10 cellular contexts compared by ENCODE assay signal in genomic region chr11:68373810-68374501, GRCh38.
A peak's percentile ranks its signal among the peaks of the same experiment; 100 is the strongest.
DNase-seq lines count a peak whose midpoint lies in the region; ATAC-seq and TF ChIP-seq lines count a peak whose summit lies in the region.
"Had no signal": no experiment of that assay in that cellular context is flagged by ENCODE, and none has a peak within 500 bp of the region (broad histone marks: within the 10 kb centered on the region; RNA-seq: fewer than 3 reads in every experiment).

No MANE protein-coding gene starts in this region.

- H3K4me1 Mint-ChIP-seq in endothelial cell (ENCODE audit: unreplicated experiment) = peaks cover 26% of the 10 kb centered on the region
- no peaks in the 10 kb centered on the region for H3K4me1 Mint-ChIP-seq in activated naive CD8-positive, alpha-beta T cell treated with anti-CD3 and anti-CD28 coated beads for 36 hours
- H3K4me1 Mint-ChIP-seq: activated naive CD8-positive, alpha-beta T cell treated with anti-CD3 and anti-CD28 coated beads, Interleukin-2, amount 10 ng/mL, durations not matched to agents 7 days and 5 days had no signal

- H2AK5ac ChIP-seq in IMR-90 (ENCODE audit: low read depth, low read length) = peak overlapping the region; percentile 74; the same call in 1 of the 2 replicates

- no peak for TF ChIP-seq RAD21 in IMR-90 (IDR thresholded peaks at IDR 0.05; ENCODE audit: low read length)

- dilution Hi-C loops in IMR-90 (cut with HindIII; ENCODE audit: low sequenced_read_pairs, unreplicated experiment) = no loop called here

- no TSS peak for BruUV-seq in IMR-90 (replicated peaks; lab: Mats Ljungman, UMichigan)

- H4K8ac ChIP-seq in IMR-90 (ENCODE audit: low read depth in 2 of 2, low read length in 2 of 2) = peak overlapping the region in 1 of 2 experiments; percentile 87; a peak in 2 of 4 replicates

- peak; percentile 60 for ATAC-seq in IMR-90 (ENCODE audit: low read depth)
- peak; percentile 9 for ATAC-seq in left lung

- in situ Hi-C loops in IMR-90 (cut with MboI; ENCODE audit: low sequenced_read_pairs) = no loop called here
- in situ Hi-C loops in ACHN (cut with HindIII; ENCODE audit: low pct_ligation_motif_present, low pct_unique_long_range_greater_than_20kb, low sequenced_read_pairs) = no loop called here

- H4K5ac ChIP-seq in IMR-90 (ENCODE audit: low read depth, low read length) = peak overlapping the region; percentile 78; the same call in 1 of the 2 replicates

- H3K36me3 ChIP-seq in IMR-90 (ENCODE audit: control insufficient read depth, insufficient read depth, low read length) = peaks cover 14% of the 10 kb centered on the region; the same call in 1 of the 2 replicates
- H3K36me3 ChIP-seq in left lung = no peaks in the 10 kb centered on the region

- peaks cover 2 to 8% of the 10 kb centered on the region in 2 experiments; a peak in 2 of 4 replicates for H3K79me1 ChIP-seq in IMR-90 (ENCODE audit: low read depth in 1 of 2, low read length in 2 of 2)

- no peak overlapping the region for H3K56ac ChIP-seq in IMR-90 (ENCODE audit: extremely low read depth, insufficient read depth, low read length)

- POLR2A ChIA-PET in IMR-90 (lab: Charles Lee; ENCODE audit: unreplicated experiment) = no interaction called here

- peak overlapping the region; percentile 66; the same call in 1 of the 2 replicates for H2BK20ac ChIP-seq in IMR-90 (ENCODE audit: low read depth, low read length)

- peak overlapping the region; percentile 87 for H3K4ac ChIP-seq in IMR-90 (ENCODE audit: low read depth, low read length)

- H3K4me3 Mint-ChIP-seq in endothelial cell (ENCODE audit: unreplicated experiment) = no peak overlapping the region
- no peak overlapping the region for H3K4me3 Mint-ChIP-seq in activated naive CD8-positive, alpha-beta T cell treated with anti-CD3 and anti-CD28 coated beads for 36 hours
- H3K4me3 Mint-ChIP-seq: activated naive CD8-positive, alpha-beta T cell treated with anti-CD3 and anti-CD28 coated beads, Interleukin-2, amount 10 ng/mL, durations not matched to agents 7 days and 5 days had no signal

- H2BK120ac ChIP-seq in IMR-90 (ENCODE audit: low read depth, low read length) = peak overlapping the region; percentile 73

- no peak for TF ChIP-seq CTCF in IMR-90 (conservative IDR thresholded peaks at IDR 0.05; ENCODE audit: low read depth, low read length)
- TF ChIP-seq CTCF in left lung (IDR thresholded peaks at IDR 0.05) = no peak
- TF ChIP-seq CTCF in endothelial cell (IDR thresholded peaks at IDR 0.05; ENCODE audit: unreplicated experiment) = no peak

- no peak overlapping the region for H3K27ac Mint-ChIP-seq in endothelial cell (ENCODE audit: unreplicated experiment)
- H3K27ac Mint-ChIP-seq in activated naive CD8-positive, alpha-beta T cell treated with anti-CD3 and anti-CD28 coated beads for 36 hours = no peak overlapping the region
- H3K27ac Mint-ChIP-seq: activated naive CD8-positive, alpha-beta T cell treated with anti-CD3 and anti-CD28 coated beads, Interleukin-2, amount 10 ng/mL, durations not matched to agents 7 days and 5 days had no signal

- peak overlapping the region; percentile 81 for H2AK9ac ChIP-seq in IMR-90 (replicated peaks; ENCODE audit: low read depth, low read length, poor library complexity)

- no peak overlapping the region for H3K4me3 ChIP-seq in IMR-90 (ENCODE audit: insufficient read depth, low read depth, low read length)
- no peak overlapping the region for H3K4me3 ChIP-seq in left lung

- no peaks in the 10 kb centered on the region for H3K9me3 ChIP-seq in IMR-90 (ENCODE audit: control insufficient read depth, insufficient read depth, low read length)
- no peaks in the 10 kb centered on the region for H3K9me3 ChIP-seq in left lung

- DNase-seq in IMR-90 (peak; percentile 15), cerebellar cortex (ENCODE audit: low spot score) (peak; percentile 12), left lung (no peak), substantia nigra (lab: John Stamatoyannopoulos, UW) (peak in 35 of 49 donors; percentile 12 to 64 (median 33)), endothelial cell (ENCODE audit: low spot score) (no peak), ACHN (no peak), mucosa of gallbladder (ENCODE audit: low spot score) (no peak)
- no peak for DNase-seq in activated naive CD8-positive, alpha-beta T cell treated with anti-CD3 and anti-CD28 coated beads for 36 hours
- DNase-seq: activated naive CD8-positive, alpha-beta T cell treated with anti-CD3 and anti-CD28 coated beads, Interleukin-2, amount 10 ng/mL, durations not matched to agents 7 days and 5 days; NCI-H2171 had no signal

- peak overlapping the region; percentile 35; the same call in 1 of the 2 replicates for H3K23ac ChIP-seq in IMR-90 (ENCODE audit: low read depth, low read length)

- peak overlapping the region; percentile 58; the same call in 1 of the 2 replicates for H4K91ac ChIP-seq in IMR-90 (ENCODE audit: insufficient read depth, low read depth, low read length)

- H3K27ac ChIP-seq in IMR-90 (ENCODE audit: insufficient read depth, low read length) (peak overlapping the region; percentile 85; the same call in 1 of the 2 replicates), left lung (peak overlapping the region; percentile 7 to 47), substantia nigra (ENCODE audit: low read depth, low read length, poor library complexity, severe bottlenecking) (peak overlapping the region; percentile 51)

- H3K9me1 ChIP-seq in IMR-90 (ENCODE audit: insufficient read depth, low read length) = 0 out of 2 replicates have a peak, but pooled peaks cover 3% of the 10 kb centered on the region

- H2BK5ac ChIP-seq in IMR-90 (ENCODE audit: low read depth, low read length, poor library complexity, severe bottlenecking) = no peak overlapping the region

- peaks cover 4% of the 10 kb centered on the region for H3K9me3 Mint-ChIP-seq in endothelial cell (ENCODE audit: unreplicated experiment)
- no peaks in the 10 kb centered on the region for H3K9me3 Mint-ChIP-seq in activated naive CD8-positive, alpha-beta T cell treated with anti-CD3 and anti-CD28 coated beads for 36 hours
- H3K9me3 Mint-ChIP-seq: activated naive CD8-positive, alpha-beta T cell treated with anti-CD3 and anti-CD28 coated beads, Interleukin-2, amount 10 ng/mL, durations not matched to agents 7 days and 5 days had no signal

- TF ChIP-seq POLR2A in IMR-90 (IDR thresholded peaks at IDR 0.05; ENCODE audit: low read depth, low read length) = no peak

- intact Hi-C loops in IMR-90 (cut with micrococcal nuclease) = no loop called here
- intact Hi-C loops in left lung (cut with DNase I) = no loop called here

- 27% methylated on average over 10 of the region's 33 CpGs; no CpG with 5 or more reads in 1 of the 2 experiments for WGBS in IMR-90 (ENCODE audit: extremely low coverage in 2 of 2, insufficient read length in 1 of 2), 2 experiments

- H2BK15ac ChIP-seq in IMR-90 (ENCODE audit: low read depth, low read length) = no peak overlapping the region

- H4K20me1 ChIP-seq in IMR-90 (ENCODE audit: insufficient read depth, low read length) = peaks cover 18% of the 10 kb centered on the region

- H3K4me2 ChIP-seq in IMR-90 (ENCODE audit: low read depth, low read length) = peak overlapping the region; percentile 60; the same call in 1 of the 2 replicates

- H2AFZ ChIP-seq in IMR-90 (replicated peaks; ENCODE audit: low read length, poor library complexity) = peak overlapping the region; percentile 36

- H3K36me3 Mint-ChIP-seq in endothelial cell (ENCODE audit: low read depth, unreplicated experiment) = peaks cover 22% of the 10 kb centered on the region
- H3K36me3 Mint-ChIP-seq in activated naive CD8-positive, alpha-beta T cell treated with anti-CD3 and anti-CD28 coated beads for 36 hours = peaks cover 2% of the 10 kb centered on the region

- H3K14ac ChIP-seq in IMR-90 (replicated peaks; ENCODE audit: low read depth, low read length) = peak overlapping the region; percentile 87

- H3K9ac ChIP-seq in IMR-90 (ENCODE audit: low read depth, low read length) = no peak overlapping the region; the same call in 1 of the 2 replicates

- H3K27me3 ChIP-seq in IMR-90 (ENCODE audit: control insufficient read depth, insufficient read depth, low read length) = no peaks in the 10 kb centered on the region
- peaks cover 0 to 8% of the 10 kb centered on the region in 2 donors for H3K27me3 ChIP-seq in left lung

- H3K4me1 ChIP-seq in IMR-90 (ENCODE audit: control insufficient read depth, insufficient read depth, low read length) (peaks cover 16% of the 10 kb centered on the region), left lung (peaks cover 12 to 62% of the 10 kb centered on the region in 2 donors)

- CTCF ChIA-PET in IMR-90 (lab: Yijun Ruan, JAX) = interaction anchor here (0.6 to 1.0 kb wide), 3 partner anchors 60 to 1600 kb away, joined by 3 read pairs; no protein-coding TSS in a partner anchor

- peaks cover 18% of the 10 kb centered on the region for H3K27me3 Mint-ChIP-seq in endothelial cell (ENCODE audit: unreplicated experiment)
- no peaks in the 10 kb centered on the region for H3K27me3 Mint-ChIP-seq in activated naive CD8-positive, alpha-beta T cell treated with anti-CD3 and anti-CD28 coated beads for 36 hours

- H3K18ac ChIP-seq in IMR-90 (ENCODE audit: low read depth, low read length) = peak overlapping the region; percentile 75

TF ChIP-seq in IMR-90, 13 proteins besides CTCF, POLR2A, EP300 and RAD21 (continues in another document):
- TF ChIP-seq CEBPB (IDR thresholded peaks at IDR 0.05; ENCODE audit: low read depth, low read length) (no peak), MXI1 (IDR thresholded peaks at IDR 0.05; ENCODE audit: borderline replicate concordance, low read depth, low read length) (no peak), MAFK (IDR thresholded peaks at IDR 0.05; ENCODE audit: low read depth, low read length) (no peak), SMC3 (IDR thresholded peaks at IDR 0.05; ENCODE audit: low read depth, low read length) (no peak), BHLHE40 (IDR thresholded peaks at IDR 0.05; ENCODE audit: low read depth, low read length) (no peak), RCOR1 (IDR thresholded peaks at IDR 0.05; ENCODE audit: insufficient replicate concordance, low read length) (no peak), ELK1 (IDR thresholded peaks at IDR 0.05; ENCODE audit: borderline replicate concordance, low read depth, low read length) (no peak), MAZ (IDR thresholded peaks at IDR 0.05; ENCODE audit: borderline replicate concordance, low read depth, low read length) (no peak)

Comparison
In these comparisons a context has a peak if more than half of its experiments do, and no peak if none do; other contexts are left out.
1. DNase-seq: peak in IMR-90 (single experiment), cerebellar cortex (single experiment) and substantia nigra (35 of 49); none in left lung (0 of 2), endothelial cell (single experiment), ACHN (single experiment), activated naive CD8-positive, alpha-beta T cell treated with anti-CD3 and anti-CD28 coated beads for 36 hours (single experiment) and mucosa of gallbladder (single experiment).
2. H3K27ac ChIP-seq: peak in every context shown above with its lines; median percentile 85 in IMR-90; 51 in substantia nigra; 27 in left lung.